ENCODE assay signal across 3 cellular contexts in the genomic region with DNA sequence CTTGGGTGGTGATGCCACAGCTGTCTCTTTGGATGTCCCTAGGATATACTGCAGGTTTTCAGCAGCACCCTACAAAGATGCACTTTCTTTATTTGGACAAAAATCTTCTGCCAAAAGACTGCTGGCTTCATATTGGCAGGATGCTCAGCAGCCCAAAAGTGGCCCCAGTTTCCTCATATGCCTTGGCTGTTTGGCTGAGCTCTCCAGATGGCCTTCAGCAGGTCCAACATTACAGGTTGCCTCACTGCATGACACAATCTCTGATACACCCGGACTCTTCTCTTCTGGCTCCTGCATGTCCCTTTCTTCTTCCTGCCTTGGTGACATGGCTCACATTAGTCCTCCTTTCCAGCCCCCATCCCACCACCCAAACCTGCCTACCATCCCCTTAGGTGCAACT.
"Had no signal": no experiment of that assay in that cellular context is flagged by ENCODE, and none has a peak within 500 bp of the region (broad histone marks: within the 10 kb centered on the region; RNA-seq: fewer than 3 reads in every experiment).

No MANE protein-coding gene starts in this region.

- DNase-seq: GDM1, GF-D8 had no signal

- ATAC-seq: GM12878 had no signal
